ENCODE assay signal across 25 cellular contexts in the genomic region with DNA sequence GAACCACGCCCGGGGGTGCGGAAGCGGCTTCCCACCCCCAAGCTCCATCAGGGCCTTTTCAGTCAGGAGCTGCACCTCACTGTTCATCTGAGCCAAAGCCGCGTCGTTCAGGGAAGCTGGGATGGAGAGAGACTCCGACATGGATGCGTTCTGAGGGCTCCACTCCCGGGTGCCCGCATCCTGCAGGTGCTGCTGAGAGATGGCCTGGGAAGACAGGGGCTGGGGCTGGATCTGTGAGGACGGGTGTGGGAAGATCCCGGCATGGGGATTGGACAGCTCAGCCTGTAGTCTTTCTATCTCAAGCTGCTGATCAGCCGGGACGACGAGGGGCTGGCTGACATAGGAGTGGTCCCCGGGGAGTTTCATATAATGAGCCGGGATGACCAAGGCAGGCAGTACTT. TPM values are rescaled to one million over a fixed set of nuclear protein-coding genes. Genes with fewer than 3 reads are reported as not detected.
DNase-seq lines count a peak whose midpoint lies in the region; FAIRE-seq and TF ChIP-seq lines count a peak whose summit lies in the region.
"Had no signal": no experiment of that assay in that cellular context is flagged by ENCODE, and none has a peak within 500 bp of the region (broad histone marks: within the 10 kb centered on the region; RNA-seq: fewer than 3 reads in every experiment).

No MANE protein-coding gene starts in this region.

- no peak for FAIRE-seq in H1 (lab: Jason Lieb, UNC)
- FAIRE-seq: A549, GM12891, HTR-8/SVneo had no signal

- H3K4me1 Mint-ChIP-seq in activated CD4-positive, alpha-beta T cell treated with anti-CD3 and anti-CD28 coated beads, Interleukin-2, amount 10 ng/mL, durations not matched to agents 7 days and 5 days, result peaks cover 33% of the 10 kb centered on the region
- H3K4me1 Mint-ChIP-seq in neural crest cell, result peaks cover 5% of the 10 kb centered on the region

- no peaks in the 10 kb centered on the region for H3K23me2 ChIP-seq in H1 (ENCODE audit: low read depth, low read length)

- H3K4ac ChIP-seq in H1 (replicated peaks; ENCODE audit: insufficient read length, low read depth, low read length), result no peak overlapping the region

- no peak overlapping the region for H3K56ac ChIP-seq in H1 (replicated peaks; ENCODE audit: insufficient read length, low read depth, low read length)

- no peak overlapping the region for H2AK5ac ChIP-seq in H1 (ENCODE audit: low read depth, low read length)

- peak overlapping the region; percentile 31 for H3K27ac Mint-ChIP-seq in activated CD4-positive, alpha-beta T cell treated with anti-CD3 and anti-CD28 coated beads, Interleukin-2, amount 10 ng/mL, durations not matched to agents 7 days and 5 days
- peak overlapping the region; percentile 50 for H3K27ac Mint-ChIP-seq in neural crest cell (ENCODE audit: unreplicated experiment)
- H3K27ac Mint-ChIP-seq: GM23338, HFFc6 had no signal

- no peak overlapping the region for H3K4me3 ChIP-seq in H1 (ENCODE audit: extremely low read depth in 1 of 4, insufficient read depth in 2 of 4, low read depth in 3 of 4, low read length in 4 of 4)
- H3K4me3 ChIP-seq: A549; BLaER1 treated with 17β-estradiol and CSF1 and Interleukin-3, amounts not matched to agents 10 nM and 100 nM; GM23338 had no signal

- 88% methylated on average over 18 of the region's 18 CpGs; no CpG with 5 or more reads in 1 of the 2 experiments for WGBS in H1 (ENCODE audit: extremely low coverage in 1 of 2, insufficient coverage in 1 of 2, insufficient read length in 1 of 2, insufficient replicate concordance in 2 of 2, low coverage in 1 of 2, low lambda C conversion rate in 2 of 2, missing lambda C conversion rate in 1 of 2), 2 experiments

- H3K27me3 Mint-ChIP-seq in activated CD4-positive, alpha-beta T cell treated with anti-CD3 and anti-CD28 coated beads, Interleukin-2, amount 10 ng/mL, durations not matched to agents 7 days and 5 days, result no peaks in the 10 kb centered on the region
- no peaks in the 10 kb centered on the region for H3K27me3 Mint-ChIP-seq in neural crest cell (ENCODE audit: low read depth)
- H3K27me3 Mint-ChIP-seq: CD8-positive, alpha-beta memory T cell had no signal

- H4K91ac ChIP-seq in H1 (replicated peaks; ENCODE audit: insufficient read length, low read length), result no peak overlapping the region

- peak overlapping the region; percentile 35; the same call in 1 of the 2 replicates for H4K8ac ChIP-seq in H1 (ENCODE audit: extremely low read depth, insufficient read depth, low read length)

- H3K9ac ChIP-seq in H1 (replicated peaks in 1 of 4; ENCODE audit: extremely low read depth in 1 of 4, low read depth in 3 of 4, low read length in 3 of 4), result no peak overlapping the region
- H3K9ac ChIP-seq: BLaER1 treated with 17β-estradiol and CSF1 and Interleukin-3, amounts not matched to agents 10 nM and 100 nM had no signal

- no peak for TF ChIP-seq POLR2A in H1 (IDR thresholded peaks at IDR 0.05; ENCODE audit: control extremely low read depth in 1 of 2, low read depth in 2 of 2, low read length in 2 of 2)

- peaks cover 0 to 13% (median 5%) of the 10 kb centered on the region in 4 experiments; a peak in 4 of 8 replicates for H3K36me3 ChIP-seq in H1 (ENCODE audit: control insufficient read depth in 2 of 4, insufficient read depth in 4 of 4, low read length in 3 of 4)

- no peak overlapping the region for H2AFZ ChIP-seq in H1 (ENCODE audit: low read length)
- H2AFZ ChIP-seq: GM23338 had no signal

- H3K79me2 ChIP-seq in H1 (ENCODE audit: control insufficient read depth in 1 of 2, insufficient read depth in 2 of 2, low read length in 2 of 2), result no peaks in the 10 kb centered on the region

- no peak overlapping the region for H2BK20ac ChIP-seq in H1 (ENCODE audit: low read length)

- peaks cover 1% of the 10 kb centered on the region in 2 experiments for H4K20me1 ChIP-seq in H1 (replicated peaks in 1 of 2; ENCODE audit: control insufficient read depth in 1 of 2, insufficient read depth in 2 of 2, low read length in 2 of 2)

- no peak overlapping the region for H3K18ac ChIP-seq in H1 (ENCODE audit: extremely low read depth, low read length)

- no peak overlapping the region for H2BK15ac ChIP-seq in H1 (ENCODE audit: low read length)

- H3K23ac ChIP-seq in H1 (ENCODE audit: insufficient read length), result no peak overlapping the region

- no peak overlapping the region for H4K5ac ChIP-seq in H1 (ENCODE audit: insufficient read length, low read depth, low read length)

- H3K4me3 Mint-ChIP-seq in activated CD4-positive, alpha-beta T cell treated with anti-CD3 and anti-CD28 coated beads, Interleukin-2, amount 10 ng/mL, durations not matched to agents 7 days and 5 days, result no peak overlapping the region
- no peak overlapping the region for H3K4me3 Mint-ChIP-seq in neural crest cell
- H3K4me3 Mint-ChIP-seq: CD4-positive, CD25-positive, alpha-beta regulatory T cell; CD8-positive, alpha-beta memory T cell; GM23338; HFFc6; IgD-negative memory B cell had no signal

- H3K27me3 ChIP-seq in H1 (replicated peaks in 1 of 4; ENCODE audit: control insufficient read depth in 3 of 4, extremely low read depth in 1 of 4, insufficient read depth in 3 of 4, low read length in 3 of 4), result no peaks in the 10 kb centered on the region
- H3K27me3 ChIP-seq: BLaER1 treated with 17β-estradiol and CSF1 and Interleukin-3, amounts not matched to agents 10 nM and 100 nM had no signal

- no peak overlapping the region for H2BK12ac ChIP-seq in H1 (ENCODE audit: low read depth, low read length)

- no peak for TF ChIP-seq EP300 in H1 (IDR thresholded peaks at IDR 0.05; ENCODE audit: borderline replicate concordance in 1 of 2, low read depth in 2 of 2, low read length in 2 of 2)

- DNase-seq in activated CD4-positive, alpha-beta T cell treated with anti-CD3 and anti-CD28 coated beads, Interleukin-2, amount 10 ng/mL, durations not matched to agents 7 days and 5 days, result no peak
- DNase-seq in activated CD4-positive, alpha-beta T cell treated with anti-CD3 and anti-CD28 coated beads, Interleukin-2, amount 50 U/mL, for 1 hour, result no peak
- DNase-seq in H1 (ENCODE audit: low read depth in 1 of 2, low spot score in 2 of 2), result no peak
- DNase-seq in neural crest cell (ENCODE audit: low read depth, low spot score), result no peak
- DNase-seq in activated CD4-positive, CD25-positive, alpha-beta regulatory T cell (lab: John Stamatoyannopoulos, UW), result no peak
- DNase-seq in NCI-H2029 treated with DMSO at 0.1 percent for 48 hours (lab: John Stamatoyannopoulos, UW), result no peak
- no peak for DNase-seq in HPDE6-E6E7 (ENCODE audit: extremely low spot score)
- DNase-seq: CD4-positive, CD25-positive, alpha-beta regulatory T cell; CD8-positive, alpha-beta memory T cell; COR-L47; DMS 273 treated with DMSO at 0.1 percent for 48 hours; DMS53; DND-41; EL; H7; HFFc6; KBM-7 had no signal

- no peaks in the 10 kb centered on the region for H3K9me3 Mint-ChIP-seq in activated CD4-positive, alpha-beta T cell treated with anti-CD3 and anti-CD28 coated beads, Interleukin-2, amount 10 ng/mL, durations not matched to agents 7 days and 5 days
- H3K9me3 Mint-ChIP-seq in neural crest cell, result no peaks in the 10 kb centered on the region
- H3K9me3 Mint-ChIP-seq: CD4-positive, CD25-positive, alpha-beta regulatory T cell; CD8-positive, alpha-beta memory T cell; GM23338; IgD-negative memory B cell had no signal

- POLR2A ChIA-PET in activated CD4-positive, alpha-beta T cell treated with anti-CD3 and anti-CD28 coated beads, Interleukin-2, amount 10 ng/mL, durations not matched to agents 7 days and 5 days (lab: Charles Lee), result no interaction called here
- POLR2A ChIA-PET in H1 (lab: Charles Lee; ENCODE audit: partially characterized antibody), result interaction anchor here (0.9 kb wide), 1 partner anchor 8 kb away, joined by 3 read pairs; no protein-coding TSS in a partner anchor

- no peak overlapping the region for H2BK5ac ChIP-seq in H1 (ENCODE audit: low read depth, low read length)

- peaks cover 29% of the 10 kb centered on the region for H3K36me3 Mint-ChIP-seq in activated CD4-positive, alpha-beta T cell treated with anti-CD3 and anti-CD28 coated beads, Interleukin-2, amount 10 ng/mL, durations not matched to agents 7 days and 5 days (ENCODE audit: low read depth)
- H3K36me3 Mint-ChIP-seq in neural crest cell (ENCODE audit: low read depth), result peaks cover 27% of the 10 kb centered on the region

- no peaks in the 10 kb centered on the region; a peak in 1 of 7 replicates for H3K4me1 ChIP-seq in H1 (replicated peaks in 1 of 4; ENCODE audit: control insufficient read depth in 3 of 4, insufficient read depth in 4 of 4, low read length in 3 of 4)

- no peak overlapping the region for H3K27ac ChIP-seq in H1 (ENCODE audit: low read depth, low read length)
- H3K27ac ChIP-seq: 22Rv1; A549; BLaER1 treated with 17β-estradiol and CSF1 and Interleukin-3, amounts not matched to agents 10 nM and 100 nM; HL-60 had no signal

- no peak for TF ChIP-seq CTCF in H1 (IDR thresholded peaks at IDR 0.05; ENCODE audit: control extremely low read depth in 1 of 3, insufficient read depth in 1 of 3, low read depth in 1 of 3, low read length in 3 of 3)
- no peak for TF ChIP-seq CTCF in neural crest cell (conservative IDR thresholded peaks at IDR 0.05)

- no peak overlapping the region for H2BK120ac ChIP-seq in H1 (replicated peaks; ENCODE audit: low read depth, low read length)

- CTCF ChIA-PET in activated CD4-positive, alpha-beta T cell treated with anti-CD3 and anti-CD28 coated beads, Interleukin-2, amount 10 ng/mL, durations not matched to agents 7 days and 5 days (lab: Charles Lee), result interaction anchor here (0.7 to 1.5 kb wide), 4 partner anchors 12 to 46 kb away, joined by 3 to 4 read pairs (median 3); no protein-coding TSS in a partner anchor
- CTCF ChIA-PET in H1 (lab: Charles Lee; ENCODE audit: partially characterized antibody), result interaction anchor here (0.6 to 0.7 kb wide), 2 partner anchors 52 to 103 kb away, joined by 3 read pairs; no protein-coding TSS in a partner anchor

- no peak overlapping the region for H3K4me2 ChIP-seq in H1 (ENCODE audit: insufficient read depth in 1 of 2, low read depth in 2 of 2, low read length in 2 of 2)
- H3K4me2 ChIP-seq: A549; BLaER1 treated with 17β-estradiol and CSF1 and Interleukin-3, amounts not matched to agents 10 nM and 100 nM; GM23338 had no signal

- TF ChIP-seq RAD21 in H1 (IDR thresholded peaks at IDR 0.05 in 1 of 2, conservative IDR thresholded peaks at IDR 0.05 in 1 of 2; ENCODE audit: low read depth in 2 of 2, low read length in 2 of 2), result no peak

- H3K14ac ChIP-seq in H1 (ENCODE audit: insufficient read length), result no peak overlapping the region

- no peaks in the 10 kb centered on the region for H3K79me1 ChIP-seq in H1 (ENCODE audit: low read depth, low read length)

- no peaks in the 10 kb centered on the region for H3K9me3 ChIP-seq in H1 (ENCODE audit: insufficient read depth in 2 of 2, low read depth in 1 of 2, low read length in 1 of 2)
- H3K9me3 ChIP-seq: A549; BLaER1 treated with 17β-estradiol and CSF1 and Interleukin-3, amounts not matched to agents 10 nM and 100 nM had no signal

RNA-seq across cellular contexts. Expression of gene NMT2, which starts 45.0 kb away (rescaled TPM):
- 10 to 100 TPM; 47.7 to 50.9 TPM for total RNA-seq in activated CD4-positive, alpha-beta T cell treated with anti-CD3 and anti-CD28 coated beads, Interleukin-2, amount 10 ng/mL, durations not matched to agents 7 days and 5 days
- total RNA-seq in H1 (2021; fragmentation: NEBNext Ultra II Directional; extraction: Animal tissue kit (Norgen Biotek cat#: 25700)), result 15.4 and 16.6 TPM in 2 replicates
- 4.4 and 4.7 TPM in 2 replicates for polyA plus RNA-seq in H1 (2011; rRNA removed)
- 5.4 TPM for polyA plus RNA-seq in H1 (2011; cell fraction: cytosol; rRNA removed)
- 5.7 TPM for polyA plus RNA-seq in H1 (2011; cell fraction: nucleus; rRNA removed)
- polyA plus RNA-seq in H1 (2012, experiment 1 of 2), result 8.2 to 15.1 TPM (median 9.4 TPM) in 4 replicates
- polyA plus RNA-seq in H1 (2012, experiment 2 of 2), result 2.3 TPM
- polyA plus RNA-seq in H1 (2013, experiment 1 of 2), result 8.8 TPM
- polyA plus RNA-seq in H1 (2013, experiment 2 of 2), result 9.0 TPM
- 4.0 and 6.3 TPM in 2 replicates for polyA minus RNA-seq in H1 (2011; rRNA and poly(A)+ RNA removed)
- polyA minus RNA-seq in H1 (2011; cell fraction: cytosol; rRNA and poly(A)+ RNA removed), result 2.7 TPM
- polyA minus RNA-seq in H1 (2011; cell fraction: nucleus; rRNA and poly(A)+ RNA removed), result 10.1 TPM
- 24.4 and 27.7 TPM in 2 replicates for total RNA-seq in neural crest cell
